24 cellular contexts compared by ENCODE assay signal in genomic region chr21:35237287-35237686, GRCh38.
DNase-seq lines count a peak whose midpoint lies in the region; ATAC-seq and TF ChIP-seq lines count a peak whose summit lies in the region.
"Had no signal": no experiment of that assay in that cellular context is flagged by ENCODE, and none has a peak within 500 bp of the region (broad histone marks: within the 10 kb centered on the region; RNA-seq: fewer than 3 reads in every experiment).

No MANE protein-coding gene starts in this region.

- WGBS in body of pancreas, 2 donors, result 51 to 53% methylated on average over 2 of the region's 2 CpGs

- no peak for TF ChIP-seq POLR2A in body of pancreas (IDR thresholded peaks at IDR 0.05)

- H2AFZ ChIP-seq in DND-41 (ENCODE audit: low read depth, low read length), result no peak overlapping the region
- H2AFZ ChIP-seq: PC-9 had no signal

- H3K9me3 Mint-ChIP-seq in activated T-cell treated with anti-CD3 and anti-CD28 coated beads, Interleukin-2, amount 50 U/mL, for 72 hours, result peaks cover 11 to 16% of the 10 kb centered on the region in 2 donors
- peaks cover 18% of the 10 kb centered on the region for H3K9me3 Mint-ChIP-seq in activated T-cell treated with anti-CD3 and anti-CD28 coated beads, Interleukin-2, amount 50 U/mL, for 4 hours
- peaks cover 0 to 31% (median 15%) of the 10 kb centered on the region in 11 donors for H3K9me3 Mint-ChIP-seq in naive thymus-derived CD4-positive, alpha-beta T cell

- H3K4me2 ChIP-seq in DND-41 (ENCODE audit: insufficient read depth, low read length), result no peak overlapping the region
- H3K4me2 ChIP-seq: A549, PC-9 had no signal

- CTCF ChIA-PET in naive thymus-derived CD4-positive, alpha-beta T cell (lab: Charles Lee), result no interaction called here

- H3K27me3 ChIP-seq in DND-41 (ENCODE audit: insufficient read depth, low read length, poor library complexity), result no peaks in the 10 kb centered on the region
- H3K27me3 ChIP-seq in naive thymus-derived CD4-positive, alpha-beta T cell (ENCODE audit: control insufficient read depth in 2 of 2, insufficient read depth in 2 of 2, low read length in 2 of 2), result no peaks in the 10 kb centered on the region
- peaks cover 0 to 4% of the 10 kb centered on the region in 2 donors for H3K27me3 ChIP-seq in body of pancreas
- H3K27me3 ChIP-seq: SJSA1 had no signal

- H3K79me2 ChIP-seq in DND-41 (ENCODE audit: insufficient read depth, low read length), result no peaks in the 10 kb centered on the region

- DNase-seq in activated T-cell treated with anti-CD3 and anti-CD28 coated beads, Interleukin-2, amount 50 U/mL, for 72 hours, result no peak
- no peak for DNase-seq in activated T-cell treated with anti-CD3 and anti-CD28 coated beads, Interleukin-2, amount 50 U/mL, for 4 hours
- no peak for DNase-seq in DND-41
- peak in 6 of 9 donors; percentile 45 to 68 (median 56) for DNase-seq in naive thymus-derived CD4-positive, alpha-beta T cell
- DNase-seq in NOMO-1 (lab: John Stamatoyannopoulos, UW; ENCODE audit: unreplicated experiment in 2 of 2), result no peak
- DNase-seq in body of pancreas, result no peak
- no peak for DNase-seq in cortex of kidney (lab: John Stamatoyannopoulos, UW)
- DNase-seq: AML-193; Kasumi-1; NCI-H1092 treated with DMSO at 0.1 percent for 48 hours; NCI-H1436; NCI-H187; NCI-H2171 treated with DMSO at 0.1 percent for 48 hours; NCI-H345; NCI-H510A treated with DMSO at 0.1 percent for 48 hours; NCI-H774; NK-92 treated with Interleukin-12 subunit alpha and Interleukin-12 subunit beta, amount 100 ng/mL, for 24 hours; PC-9; Right ventricle myocardium superior had no signal

- no peak overlapping the region for H3K27ac ChIP-seq in DND-41 (ENCODE audit: low read length)
- no peak overlapping the region for H3K27ac ChIP-seq in naive thymus-derived CD4-positive, alpha-beta T cell (ENCODE audit: low read depth, low read length)
- H3K27ac ChIP-seq in body of pancreas, result no peak overlapping the region
- H3K27ac ChIP-seq: A549, C4-2B, HL-60, PC-9, SJSA1 had no signal

- intact Hi-C loops in naive thymus-derived CD4-positive, alpha-beta T cell (cut with micrococcal nuclease), result loop anchor here in 1 of 2 donors (1.0 kb wide), 1 partner anchor 10 kb away; no protein-coding TSS in a partner anchor
- intact Hi-C loops in body of pancreas (cut with DNase I), result no loop called here

- H3K27me3 Mint-ChIP-seq in activated T-cell treated with anti-CD3 and anti-CD28 coated beads, Interleukin-2, amount 50 U/mL, for 72 hours (ENCODE audit: low read depth), result peaks cover 7% of the 10 kb centered on the region
- H3K27me3 Mint-ChIP-seq in activated T-cell treated with anti-CD3 and anti-CD28 coated beads, Interleukin-2, amount 50 U/mL, for 4 hours (ENCODE audit: low read depth), result peaks cover 3% of the 10 kb centered on the region
- peaks cover 0 to 10% (median 0%) of the 10 kb centered on the region in 5 donors for H3K27me3 Mint-ChIP-seq in naive thymus-derived CD4-positive, alpha-beta T cell

- H3K27ac Mint-ChIP-seq in activated T-cell treated with anti-CD3 and anti-CD28 coated beads, Interleukin-2, amount 50 U/mL, for 72 hours, result no peak overlapping the region
- H3K27ac Mint-ChIP-seq in naive thymus-derived CD4-positive, alpha-beta T cell, result peak overlapping the region in 8 of 9 donors; percentile 26 to 81 (median 71)

- POLR2A ChIA-PET in naive thymus-derived CD4-positive, alpha-beta T cell (lab: Charles Lee), result interaction anchor here (0.9 kb wide), 1 partner anchor 47 kb away, joined by 3 read pairs; no protein-coding TSS in a partner anchor

- H3K9ac ChIP-seq in DND-41 (ENCODE audit: low read depth, low read length), result no peak overlapping the region

- H3K4me1 ChIP-seq in DND-41 (ENCODE audit: insufficient read depth, low read length), result peaks cover 27% of the 10 kb centered on the region
- peaks cover 0 to 17% of the 10 kb centered on the region in 2 donors for H3K4me1 ChIP-seq in naive thymus-derived CD4-positive, alpha-beta T cell (ENCODE audit: control insufficient read depth in 2 of 2, insufficient read depth in 2 of 2, low read length in 2 of 2)
- H3K4me1 ChIP-seq in body of pancreas, result no peaks in the 10 kb centered on the region

- no peaks in the 10 kb centered on the region for H4K20me1 ChIP-seq in DND-41 (ENCODE audit: insufficient read depth, low read length)

- H3K36me3 Mint-ChIP-seq in activated T-cell treated with anti-CD3 and anti-CD28 coated beads, Interleukin-2, amount 50 U/mL, for 72 hours (ENCODE audit: insufficient read depth in 2 of 2), result peaks cover 15 to 25% of the 10 kb centered on the region in 2 donors
- H3K36me3 Mint-ChIP-seq in activated T-cell treated with anti-CD3 and anti-CD28 coated beads, Interleukin-2, amount 50 U/mL, for 4 hours (ENCODE audit: insufficient read depth), result no peaks in the 10 kb centered on the region
- peaks cover 0 to 19% (median 5%) of the 10 kb centered on the region in 5 donors for H3K36me3 Mint-ChIP-seq in naive thymus-derived CD4-positive, alpha-beta T cell

- peak overlapping the region; percentile 2 to 11 for H3K4me3 Mint-ChIP-seq in activated T-cell treated with anti-CD3 and anti-CD28 coated beads, Interleukin-2, amount 50 U/mL, for 72 hours
- no peak overlapping the region for H3K4me3 Mint-ChIP-seq in activated T-cell treated with anti-CD3 and anti-CD28 coated beads, Interleukin-2, amount 50 U/mL, for 4 hours
- H3K4me3 Mint-ChIP-seq in naive thymus-derived CD4-positive, alpha-beta T cell, result peak overlapping the region in 8 of 10 donors; percentile 3 to 68 (median 56)

- TF ChIP-seq CTCF in DND-41 (IDR thresholded peaks at IDR 0.05; ENCODE audit: borderline replicate concordance, extremely low read depth, low read length, poor library complexity, severe bottlenecking) (no peak), body of pancreas (IDR thresholded peaks at IDR 0.05) (no peak)

- H3K4me1 Mint-ChIP-seq in activated T-cell treated with anti-CD3 and anti-CD28 coated beads, Interleukin-2, amount 50 U/mL, for 72 hours (ENCODE audit: low read depth), result peaks cover 46% of the 10 kb centered on the region
- peaks cover 26% of the 10 kb centered on the region for H3K4me1 Mint-ChIP-seq in activated T-cell treated with anti-CD3 and anti-CD28 coated beads, Interleukin-2, amount 50 U/mL, for 4 hours (ENCODE audit: low read depth)
- H3K4me1 Mint-ChIP-seq in naive thymus-derived CD4-positive, alpha-beta T cell, result peaks cover 16 to 49% (median 41%) of the 10 kb centered on the region in 7 donors

- H3K4me3 ChIP-seq in DND-41 (ENCODE audit: low read depth in 1 of 2, low read length in 2 of 2) (no peak overlapping the region), body of pancreas (no peak overlapping the region)
- H3K4me3 ChIP-seq in naive thymus-derived CD4-positive, alpha-beta T cell (ENCODE audit: low read length), result no peak overlapping the region
- H3K4me3 ChIP-seq: A549, K562, PC-9, SJSA1 had no signal

- H3K36me3 ChIP-seq in DND-41 (ENCODE audit: insufficient read depth, low read length), result no peaks in the 10 kb centered on the region
- H3K36me3 ChIP-seq in naive thymus-derived CD4-positive, alpha-beta T cell (ENCODE audit: control insufficient read depth in 2 of 3, insufficient read depth in 3 of 3, low read length in 3 of 3), result no peaks in the 10 kb centered on the region
- no peaks in the 10 kb centered on the region for H3K36me3 ChIP-seq in body of pancreas (replicated peaks in 1 of 2; ENCODE audit: insufficient read depth in 1 of 2, low read depth in 2 of 2)
- H3K36me3 ChIP-seq: SJSA1 had no signal

- no peak for ATAC-seq in activated T-cell treated with anti-CD3 and anti-CD28 coated beads, Interleukin-2, amount 50 U/mL, for 72 hours (replicated peaks in 1 of 2)
- no peak for ATAC-seq in activated T-cell treated with anti-CD3 and anti-CD28 coated beads, Interleukin-2, amount 50 U/mL, for 4 hours
- 0 out of 3 replicates have a peak, but pooled peaks have one; percentile 20 for ATAC-seq in DND-41 (ENCODE audit: insufficient read depth, low read depth)
- peak; percentile 58 for ATAC-seq in naive thymus-derived CD4-positive, alpha-beta T cell
- no peak for ATAC-seq in body of pancreas
- ATAC-seq: A549, K562 had no signal

- H3K9me3 ChIP-seq in DND-41 (ENCODE audit: insufficient read depth, low read length, severe bottlenecking) (no peaks in the 10 kb centered on the region), body of pancreas (peaks cover 0 to 5% (median 0%) of the 10 kb centered on the region in 3 donors)
- H3K9me3 ChIP-seq in naive thymus-derived CD4-positive, alpha-beta T cell (ENCODE audit: control insufficient read depth in 2 of 3, low read length in 3 of 3), result peaks cover 0 to 14% (median 0%) of the 10 kb centered on the region in 3 experiments
- H3K9me3 ChIP-seq: A549, SJSA1 had no signal

Comparison
In these comparisons a context has a peak if more than half of its experiments do, and no peak if none do; other contexts are left out.
1. ATAC-seq: peak in DND-41 (single experiment) and naive thymus-derived CD4-positive, alpha-beta T cell (single experiment); none in activated T-cell treated with anti-CD3 and anti-CD28 coated beads, Interleukin-2, amount 50 U/mL, for 72 hours (0 of 2), activated T-cell treated with anti-CD3 and anti-CD28 coated beads, Interleukin-2, amount 50 U/mL, for 4 hours (0 of 2) and body of pancreas (single experiment).
2. DNase-seq: peak in naive thymus-derived CD4-positive, alpha-beta T cell (6 of 9); none in activated T-cell treated with anti-CD3 and anti-CD28 coated beads, Interleukin-2, amount 50 U/mL, for 72 hours (0 of 2), activated T-cell treated with anti-CD3 and anti-CD28 coated beads, Interleukin-2, amount 50 U/mL, for 4 hours (single experiment), DND-41 (single experiment), NOMO-1 (0 of 2), body of pancreas (0 of 4) and cortex of kidney (single experiment).